Comparison of ENCODE assay signal across 1 cellular context in genomic region chr22:22297790-22298653, GRCh38.
TF ChIP-seq lines count a peak whose summit lies in the region.
"Not testable (repeated sequence)": the region's sequence is repeated elsewhere in the genome, so short reads cannot be mapped to it uniquely, and the experiment has no call there.

No MANE protein-coding gene starts in this region.

TF ChIP-seq in K562, 482 proteins besides CTCF, POLR2A, EP300 and RAD21 (continued from another document and continues in another):
- TF ChIP-seq MGA (IDR thresholded peaks at IDR 0.05) (peak; percentile 64; the same call in 1 of the 2 replicates), NR4A1 (CRISPR knock-in tag; IDR thresholded peaks at IDR 0.05) (peak; percentile 78), NR4A1 (tag; IDR thresholded peaks at IDR 0.05) (0 out of 2 replicates have a peak, but pooled peaks have one; percentile 28), EP400 (IDR thresholded peaks at IDR 0.05) (peak; percentile 41; the same call in 1 of the 2 replicates), CC2D1A (IDR thresholded peaks at IDR 0.05) (peak; percentile 68; the same call in 1 of the 2 replicates), L3MBTL2 (IDR thresholded peaks at IDR 0.05) (peak; percentile 81), ZNF134 (CRISPR knock-in tag; conservative IDR thresholded peaks at IDR 0.05) (peak; percentile 39), ZBTB40 (IDR thresholded peaks at IDR 0.05) (peak; percentile 72), ZNF639 (CRISPR knock-in tag; conservative IDR thresholded peaks at IDR 0.05 in 1 of 2, IDR thresholded peaks at IDR 0.05 in 1 of 2) (peak in 1 of 2 experiments; percentile 99; a peak in 2 of 4 replicates), ZNF75A (CRISPR knock-in tag; IDR thresholded peaks at IDR 0.05) (0 out of 2 replicates have a peak, but pooled peaks have one; percentile 38), MTA3 (IDR thresholded peaks at IDR 0.05; ENCODE audit: borderline replicate concordance) (peak; percentile 85; the same call in 1 of the 2 replicates), SIN3B (IDR thresholded peaks at IDR 0.05; ENCODE audit: low read depth) (peak; percentile 71), MEIS2 (IDR thresholded peaks at IDR 0.05; ENCODE audit: partially characterized antibody) (peak; percentile 99), ARID3B (CRISPR knock-in tag; IDR thresholded peaks at IDR 0.05; ENCODE audit: borderline replicate concordance) (peak; percentile 15; the same call in 1 of the 2 replicates), NRF1 (conservative IDR thresholded peaks at IDR 0.05 in 1 of 2, IDR thresholded peaks at IDR 0.05 in 1 of 2) (peak; percentile 98 to 99), CREB3L1 (IDR thresholded peaks at IDR 0.05; ENCODE audit: borderline replicate concordance, low read depth) (peak; percentile 90), KDM1A (IDR thresholded peaks at IDR 0.05) (peak; percentile 94 to 95), POLR2G (IDR thresholded peaks at IDR 0.05; ENCODE audit: low read depth, low read length) (peak; percentile 79), MXD1 (CRISPR knock-in tag; IDR thresholded peaks at IDR 0.05; ENCODE audit: borderline replicate concordance, poor library complexity, severe bottlenecking) (peak; percentile 10), ATF1 (tag; IDR thresholded peaks at IDR 0.05) (peak; percentile 51), RHOXF2B (CRISPR knock-in tag; conservative IDR thresholded peaks at IDR 0.05) (0 out of 2 replicates have a peak, but pooled peaks have one; percentile 55), GTF2A2 (tag; IDR thresholded peaks at IDR 0.05) (peak; percentile 65; the same call in 1 of the 2 replicates), GATAD2A (IDR thresholded peaks at IDR 0.05) (peak; percentile 82; the same call in 1 of the 2 replicates), ZNF586 (CRISPR knock-in tag; conservative IDR thresholded peaks at IDR 0.05) (0 out of 2 replicates have a peak, but pooled peaks have one; percentile 43), SMAD4 (CRISPR knock-in tag; conservative IDR thresholded peaks at IDR 0.05) (peak; percentile 9), SMAD3 (CRISPR knock-in tag; conservative IDR thresholded peaks at IDR 0.05) (0 out of 2 replicates have a peak, but pooled peaks have one; percentile 77), ZNF324 (CRISPR knock-in tag; IDR thresholded peaks at IDR 0.05) (peak; percentile 33; the same call in 1 of the 2 replicates)
- TF ChIP-seq ZBTB40, ATF1 (CRISPR knock-in tag; IDR thresholded peaks at IDR 0.05): not testable (repeated sequence)
